15 cellular contexts compared by ENCODE assay signal in genomic region chr6:136767103-136767502, GRCh38. TPM values are rescaled to one million over a fixed set of nuclear protein-coding genes. Genes with fewer than 3 reads are reported as not detected.
DNase-seq lines count a peak whose midpoint lies in the region; ATAC-seq and TF ChIP-seq lines count a peak whose summit lies in the region.
"Had no signal": no experiment of that assay in that cellular context is flagged by ENCODE, and none has a peak within 500 bp of the region (broad histone marks: within the 10 kb centered on the region; RNA-seq: fewer than 3 reads in every experiment).

No MANE protein-coding gene starts in this region.

- CTCF ChIA-PET in activated CD4-positive, alpha-beta T cell treated with anti-CD3 and anti-CD28 coated beads for 36 hours (lab: Charles Lee) = interaction anchor here (1.0 kb wide), 1 partner anchor 25 kb away, joined by 6 read pairs; the partner anchor contains the start of gene MAP3K5

- H3K36me3 Mint-ChIP-seq in activated CD4-positive, alpha-beta T cell treated with anti-CD3 and anti-CD28 coated beads for 36 hours (ENCODE audit: low read depth) = no peaks in the 10 kb centered on the region
- peaks cover 4% of the 10 kb centered on the region for H3K36me3 Mint-ChIP-seq in activated naive CD8-positive, alpha-beta T cell treated with anti-CD3 and anti-CD28 coated beads for 36 hours
- no peaks in the 10 kb centered on the region for H3K36me3 Mint-ChIP-seq in naive thymus-derived CD8-positive, alpha-beta T cell
- no peaks in the 10 kb centered on the region for H3K36me3 Mint-ChIP-seq in progenitor cell of endocrine pancreas (ENCODE audit: insufficient read depth)

- H3K4me3 Mint-ChIP-seq in activated CD4-positive, alpha-beta T cell treated with anti-CD3 and anti-CD28 coated beads for 36 hours = peak overlapping the region; percentile 1
- no peak overlapping the region for H3K4me3 Mint-ChIP-seq in activated naive CD8-positive, alpha-beta T cell treated with anti-CD3 and anti-CD28 coated beads for 36 hours
- H3K4me3 Mint-ChIP-seq in naive thymus-derived CD8-positive, alpha-beta T cell = peak overlapping the region in 7 of 10 donors; percentile 4 to 65 (median 15)
- H3K4me3 Mint-ChIP-seq in progenitor cell of endocrine pancreas (ENCODE audit: low read depth) = no peak overlapping the region

- ATAC-seq in activated CD4-positive, alpha-beta T cell treated with anti-CD3 and anti-CD28 coated beads for 36 hours = no peak
- no peak for ATAC-seq in naive thymus-derived CD8-positive, alpha-beta T cell
- ATAC-seq: gastroesophageal sphincter, upper lobe of right lung had no signal

- TF ChIP-seq CTCF in GM12865 (IDR thresholded peaks at IDR 0.05; ENCODE audit: insufficient read depth, low read depth, low read length, missing control alignments) (no peak), progenitor cell of endocrine pancreas (IDR thresholded peaks at IDR 0.05; ENCODE audit: unreplicated experiment) (no peak)

- H3K9me3 Mint-ChIP-seq in activated CD4-positive, alpha-beta T cell treated with anti-CD3 and anti-CD28 coated beads for 36 hours (ENCODE audit: low read depth) = no peaks in the 10 kb centered on the region
- no peaks in the 10 kb centered on the region for H3K9me3 Mint-ChIP-seq in activated naive CD8-positive, alpha-beta T cell treated with anti-CD3 and anti-CD28 coated beads for 36 hours
- peaks cover 0 to 4% (median 0%) of the 10 kb centered on the region in 9 donors for H3K9me3 Mint-ChIP-seq in naive thymus-derived CD8-positive, alpha-beta T cell
- H3K9me3 Mint-ChIP-seq in progenitor cell of endocrine pancreas (ENCODE audit: low read depth) = no peaks in the 10 kb centered on the region

- peak overlapping the region; percentile 16 for H3K27ac Mint-ChIP-seq in activated CD4-positive, alpha-beta T cell treated with anti-CD3 and anti-CD28 coated beads for 36 hours
- H3K27ac Mint-ChIP-seq in activated naive CD8-positive, alpha-beta T cell treated with anti-CD3 and anti-CD28 coated beads for 36 hours = peak overlapping the region; percentile 19
- H3K27ac Mint-ChIP-seq in naive thymus-derived CD8-positive, alpha-beta T cell = peak overlapping the region in 8 of 10 donors; percentile 4 to 91 (median 58)
- H3K27ac Mint-ChIP-seq in progenitor cell of endocrine pancreas = no peak overlapping the region

- no peaks in the 10 kb centered on the region for H3K27me3 Mint-ChIP-seq in activated CD4-positive, alpha-beta T cell treated with anti-CD3 and anti-CD28 coated beads for 36 hours
- peaks cover 3% of the 10 kb centered on the region for H3K27me3 Mint-ChIP-seq in activated naive CD8-positive, alpha-beta T cell treated with anti-CD3 and anti-CD28 coated beads for 36 hours
- no peaks in the 10 kb centered on the region for H3K27me3 Mint-ChIP-seq in naive thymus-derived CD8-positive, alpha-beta T cell
- no peaks in the 10 kb centered on the region for H3K27me3 Mint-ChIP-seq in progenitor cell of endocrine pancreas

- peaks cover 64% of the 10 kb centered on the region for H3K4me1 Mint-ChIP-seq in activated CD4-positive, alpha-beta T cell treated with anti-CD3 and anti-CD28 coated beads for 36 hours
- H3K4me1 Mint-ChIP-seq in activated naive CD8-positive, alpha-beta T cell treated with anti-CD3 and anti-CD28 coated beads for 36 hours = peaks cover 41% of the 10 kb centered on the region
- H3K4me1 Mint-ChIP-seq in naive thymus-derived CD8-positive, alpha-beta T cell = peaks cover 26 to 79% (median 54%) of the 10 kb centered on the region in 4 donors
- H3K4me1 Mint-ChIP-seq in progenitor cell of endocrine pancreas (ENCODE audit: low read depth) = no peaks in the 10 kb centered on the region

- POLR2A ChIA-PET in activated CD4-positive, alpha-beta T cell treated with anti-CD3 and anti-CD28 coated beads for 36 hours (lab: Charles Lee) = no interaction called here
- POLR2A ChIA-PET in naive thymus-derived CD8-positive, alpha-beta T cell (lab: Charles Lee) = no interaction called here

- peak overlapping the region; percentile 35 for H3K4me3 ChIP-seq in GM12865 (ENCODE audit: low read depth, low read length)
- H3K4me3 ChIP-seq: gastroesophageal sphincter, HAP-1, upper lobe of right lung had no signal

- intact Hi-C loops in activated CD4-positive, alpha-beta T cell treated with anti-CD3 and anti-CD28 coated beads for 36 hours (cut with DNase I, micrococcal nuclease) = no loop called here

- no peak for DNase-seq in activated CD4-positive, alpha-beta T cell treated with anti-CD3 and anti-CD28 coated beads for 36 hours
- DNase-seq in activated CD4-positive, alpha-beta T cell treated with anti-CD3 and anti-CD28 coated beads for 1 hour = no peak
- DNase-seq in GM12865 (ENCODE audit: low read depth) (no peak), germinal center (ENCODE audit: low spot score) (no peak), putamen (ENCODE audit: low spot score) (no peak), progenitor cell of endocrine pancreas (ENCODE audit: low spot score, unreplicated experiment) (no peak)
- no peak for DNase-seq in activated naive CD8-positive, alpha-beta T cell treated with anti-CD3 and anti-CD28 coated beads for 36 hours
- no peak for DNase-seq in naive thymus-derived CD8-positive, alpha-beta T cell
- DNase-seq: activated CD8-positive, alpha-beta memory T cell treated with anti-CD3 and anti-CD28 coated beads, Interleukin-2, amount 50 U/mL, for 48 hours; NCI-H1930; NCI-H526 treated with DMSO at 0.1 percent for 48 hours; stimulated activated CD4-positive, alpha-beta T cell treated with anti-CD3 and anti-CD28 coated beads, Interleukin-4, amount 100 ng/mL, for 24 hours; upper lobe of right lung had no signal

RNA-seq across cellular contexts. Expression of gene MAP3K5, which starts 25.2 kb away (rescaled TPM):
- 1 to 10 TPM; 6.7 to 7.3 TPM for total RNA-seq in activated CD4-positive, alpha-beta T cell treated with anti-CD3 and anti-CD28 coated beads for 36 hours
- 1 to 10 TPM; 3.5 to 3.9 TPM for total RNA-seq in activated naive CD8-positive, alpha-beta T cell treated with anti-CD3 and anti-CD28 coated beads for 36 hours
- total RNA-seq in naive thymus-derived CD8-positive, alpha-beta T cell = 1 to 10 TPM; 7.7 to 8.7 TPM
- polyA plus RNA-seq in naive thymus-derived CD8-positive, alpha-beta T cell = 1 to 10 TPM; 3.0 to 4.5 (median 3.1) TPM
- 0.91 and 1.1 TPM in 2 replicates for total RNA-seq in progenitor cell of endocrine pancreas

RNA-seq across cellular contexts. Expression of gene PEX7, which starts 55.3 kb away (rescaled TPM):
- 1 to 10 TPM; 3.6 to 4.9 TPM for total RNA-seq in activated CD4-positive, alpha-beta T cell treated with anti-CD3 and anti-CD28 coated beads for 36 hours
- total RNA-seq in activated naive CD8-positive, alpha-beta T cell treated with anti-CD3 and anti-CD28 coated beads for 36 hours = 1 to 10 TPM; 4.7 to 6.1 TPM
- total RNA-seq in naive thymus-derived CD8-positive, alpha-beta T cell = 1 to 10 TPM; 5.8 to 6.9 TPM
- polyA plus RNA-seq in naive thymus-derived CD8-positive, alpha-beta T cell = 1 to 10 TPM; 3.0 to 4.6 (median 4.2) TPM
- total RNA-seq in progenitor cell of endocrine pancreas = 6.9 and 9.0 TPM in 2 replicates

Comparison
In these comparisons a context has a peak if more than half of its experiments do, and no peak if none do; other contexts are left out.
1. H3K4me3 Mint-ChIP-seq: peak in activated CD4-positive, alpha-beta T cell treated with anti-CD3 and anti-CD28 coated beads for 36 hours (single experiment) and naive thymus-derived CD8-positive, alpha-beta T cell (7 of 10); none in activated naive CD8-positive, alpha-beta T cell treated with anti-CD3 and anti-CD28 coated beads for 36 hours (single experiment) and progenitor cell of endocrine pancreas (single experiment).